In genomic region chr5:132746592-132747063, GRCh38 we compare ENCODE assay signal across 9 cellular contexts. TPM values are rescaled to one million over a fixed set of nuclear protein-coding genes. Genes with fewer than 3 reads are reported as not detected.
A peak's percentile ranks its signal among the peaks of the same experiment; 100 is the strongest.
DNase-seq lines count a peak whose midpoint lies in the region; ATAC-seq and TF ChIP-seq lines count a peak whose summit lies in the region.
"Had no signal": no experiment of that assay in that cellular context is flagged by ENCODE, and none has a peak within 500 bp of the region (broad histone marks: within the 10 kb centered on the region; RNA-seq: fewer than 3 reads in every experiment).

No MANE protein-coding gene starts in this region.

- H3K36me3 ChIP-seq in MG63 (no peaks in the 10 kb centered on the region), brain microvascular endothelial cell (replicated peaks) (no peaks in the 10 kb centered on the region), right lobe of liver (no peaks in the 10 kb centered on the region), stomach (peaks cover 0 to 4% (median under 1%) of the 10 kb centered on the region in 4 donors)

- peaks cover 13% of the 10 kb centered on the region for H3K27me3 ChIP-seq in MG63
- H3K27me3 ChIP-seq in brain microvascular endothelial cell (replicated peaks), result peaks cover 19% of the 10 kb centered on the region
- peaks cover 0 to 11% of the 10 kb centered on the region in 2 donors for H3K27me3 ChIP-seq in right lobe of liver
- H3K27me3 ChIP-seq in stomach, result peaks cover 0 to 57% (median 5%) of the 10 kb centered on the region in 3 donors

- peaks cover 0 to 5% (median 0%) of the 10 kb centered on the region in 4 donors for H3K4me1 ChIP-seq in right lobe of liver
- peaks cover 13 to 19% (median 15%) of the 10 kb centered on the region in 4 donors for H3K4me1 ChIP-seq in stomach

- H3K9me3 ChIP-seq in MG63 (no peaks in the 10 kb centered on the region; the same call in 1 of the 2 replicates), right lobe of liver (no peaks in the 10 kb centered on the region), stomach (peaks cover 0 to 4% (median 0%) of the 10 kb centered on the region in 4 donors)

- ATAC-seq in right lobe of liver (peak in 2 of 4 donors; percentile 30 to 36), GM19397 (IDR thresholded peaks at IDR 0.05; ENCODE audit: unreplicated experiment) (no peak)

- H3K27ac ChIP-seq in brain microvascular endothelial cell, result no peak overlapping the region
- H3K27ac ChIP-seq in right lobe of liver, result no peak overlapping the region
- H3K27ac ChIP-seq in stomach, result peak overlapping the region; percentile 53 to 83 (median 73)

- 27% methylated on average over 8 of the region's 8 CpGs for WGBS in right lobe of liver (ENCODE audit: insufficient coverage, low coverage, low lambda C conversion rate, missing lambda C conversion rate)
- 11 to 22% (median 14%) methylated on average over 8 of the region's 8 CpGs for WGBS in stomach, 5 donors

- H3K4me3 ChIP-seq in GM08714 (ENCODE audit: low read length) (peak overlapping the region; percentile 61; the same call in 1 of the 2 replicates), MG63 (peak overlapping the region; percentile 49), brain microvascular endothelial cell (ENCODE audit: low read depth, low read length) (peak overlapping the region; percentile 44), right lobe of liver (peak overlapping the region; percentile 22 to 44 (median 31)), stomach (peak overlapping the region; percentile 50 to 61 (median 58))

- TF ChIP-seq POLR2A in right lobe of liver (IDR thresholded peaks at IDR 0.05) (no peak), stomach (IDR thresholded peaks at IDR 0.05) (no peak)

- TF ChIP-seq CTCF in brain microvascular endothelial cell (IDR thresholded peaks at IDR 0.05; ENCODE audit: low read depth, low read length, missing control alignments) (peak; percentile 55), right lobe of liver (IDR thresholded peaks at IDR 0.05) (peak in 2 of 4 donors; percentile 10 to 16), stomach (IDR thresholded peaks at IDR 0.05) (peak in 1 of 7 experiments; percentile 25)

- intact Hi-C loops in right lobe of liver (cut with DNase I) (no loop called here), stomach (cut with DNase I; ENCODE audit: low total_unique reads) (no loop called here)

- no peak for TF ChIP-seq EP300 in stomach (IDR thresholded peaks at IDR 0.05)

- DNase-seq in MG63 (no peak), brain microvascular endothelial cell (peak; percentile 10), right lobe of liver (no peak), stomach (peak; percentile 54), NCI-H146 treated with DMSO at 0.1 percent for 48 hours (lab: John Stamatoyannopoulos, UW; ENCODE audit: unreplicated experiment) (no peak), GM19240 (ENCODE audit: insufficient read length, low spot score) (no peak)

- in situ Hi-C loops in brain microvascular endothelial cell (cut with HindIII; ENCODE audit: low pct_ligation_motif_present, low sequenced_read_pairs), result no loop called here

RNA-seq across cellular contexts. Expression of gene CCNI2, which starts 0.6 kb away (rescaled TPM):
- total RNA-seq in MG63 (2014; rRNA removed; shearing (Covaris generic); ENCODE audit: low replicate concordance), result 0.27 TPM in 1 of 2 replicates, not detected in the other
- total RNA-seq in right lobe of liver (under 1 TPM in 1 of 6 experiments, not detected in 5; 0.11 TPM), stomach (10 to 100 TPM in 2 of 5 donors, under 1 TPM in 1, not detected in 2; 0.92 to 56.7 (median 34.5) TPM)
- polyA plus RNA-seq in stomach, result 1 to 10 TPM in 2 of 3 donors, under 1 TPM in 1; 0.46 to 1.9 (median 1.3) TPM
- total RNA-seq: SK-MEL-5 had no signal

RNA-seq across cellular contexts. Expression of gene KIF3A, which starts 9.3 kb away (rescaled TPM):
- total RNA-seq in MG63 (2014; rRNA removed; shearing (Covaris generic); ENCODE audit: low replicate concordance), result 5.3 and 6.2 TPM in 2 replicates
- total RNA-seq in right lobe of liver (1 to 10 TPM; 1.3 to 4.2 (median 2.1) TPM), stomach (10 to 100 TPM in 1 of 5 donors, 1 to 10 TPM in 3, under 1 TPM in 1; 0.58 to 19.3 (median 8.5) TPM)
- 1 to 10 TPM; 1.5 to 3.8 (median 2.1) TPM for polyA plus RNA-seq in stomach

RNA-seq across cellular contexts. Expression of gene SEPTIN8, which starts 30.4 kb away (rescaled TPM):
- 36.9 and 53.8 TPM in 2 replicates for total RNA-seq in MG63 (2014; rRNA removed; shearing (Covaris generic); ENCODE audit: low replicate concordance)
- total RNA-seq in right lobe of liver (10 to 100 TPM in 5 of 6 experiments, 1 to 10 TPM in 1; 8.0 to 15.9 (median 13.3) TPM), stomach (10 to 100 TPM; 18.5 to 47.3 (median 36.2) TPM)
- polyA plus RNA-seq in stomach, result 10 to 100 TPM; 15.5 to 28.4 (median 27.4) TPM

Comparison
In these comparisons a context has a peak if more than half of its experiments do, and no peak if none do; other contexts are left out.
1. DNase-seq: peak in brain microvascular endothelial cell (single experiment) and stomach (single experiment); none in MG63 (single experiment), right lobe of liver (0 of 3), NCI-H146 treated with DMSO at 0.1 percent for 48 hours (single experiment) and GM19240 (single experiment).
2. H3K27ac ChIP-seq: peak in stomach (5 of 5); none in brain microvascular endothelial cell (single experiment) and right lobe of liver (0 of 3).
3. Peak in every context shown above with its lines, with median percentiles within 50 percentile points of each other: H3K4me3 ChIP-seq.